24 cellular contexts compared by ENCODE assay signal in the genomic region with DNA sequence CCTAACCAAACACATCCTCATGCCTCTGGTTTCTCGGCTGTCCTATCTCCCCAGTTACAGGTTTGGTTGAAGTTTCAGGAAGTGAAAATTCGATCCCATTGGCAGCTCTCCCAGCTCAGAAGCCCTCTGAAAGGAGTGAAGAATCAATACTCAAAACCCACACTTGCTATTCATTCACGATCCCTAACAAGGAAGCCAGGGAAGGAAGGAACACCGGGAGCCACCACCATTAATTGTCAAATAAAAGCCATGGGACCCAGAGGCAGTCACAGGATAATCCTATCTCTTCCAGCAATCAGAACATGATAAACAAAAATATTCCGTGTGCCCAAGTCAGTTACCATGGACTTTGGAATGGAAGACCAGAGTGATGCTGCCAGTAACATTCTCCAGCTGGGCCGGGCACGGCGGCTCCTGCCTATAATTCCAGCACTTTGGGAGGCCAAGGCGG. TPM values are rescaled to one million over a fixed set of nuclear protein-coding genes. Genes with fewer than 3 reads are reported as not detected.
DNase-seq lines count a peak whose midpoint lies in the region; ATAC-seq and TF ChIP-seq lines count a peak whose summit lies in the region.
"Had no signal": no experiment of that assay in that cellular context is flagged by ENCODE, and none has a peak within 500 bp of the region (broad histone marks: within the 10 kb centered on the region; RNA-seq: fewer than 3 reads in every experiment).

No MANE protein-coding gene starts in this region.

- H3K4me2 ChIP-seq in PC-3 (ENCODE audit: low read length): peak overlapping the region; percentile 40

- no peak overlapping the region for H3K9ac ChIP-seq in PC-3 (ENCODE audit: low read length)

- H3K9me2 ChIP-seq in PC-3 (replicated peaks; ENCODE audit: low read length): no peaks in the 10 kb centered on the region

- ATAC-seq in PC-3: no peak
- ATAC-seq in left colon: peak; percentile 62
- ATAC-seq: activated CD4-positive, CD25-positive, alpha-beta regulatory T cell treated with anti-CD3 and anti-CD28 coated beads, Interleukin-2, amount 50 U/mL, for 24 hours; gastroesophageal sphincter; stimulated activated naive CD8-positive, alpha-beta T cell treated with anti-CD3 and anti-CD28 coated beads, Interleukin-15, amount 100 ng/mL, for 72 hours; upper lobe of right lung had no signal

- TF ChIP-seq CTCF in PC-3 (conservative IDR thresholded peaks at IDR 0.05; ENCODE audit: low read depth, low read length) (no peak), stomach (IDR thresholded peaks at IDR 0.05) (no peak), A673 (conservative IDR thresholded peaks at IDR 0.05; ENCODE audit: low read depth, low read length) (no peak)

- H4K20me1 ChIP-seq in PC-3 (ENCODE audit: low read length): no peaks in the 10 kb centered on the region

- H3K4me3 ChIP-seq in PC-3 (ENCODE audit: low read length): no peak overlapping the region
- H3K4me3 ChIP-seq in stomach: peak overlapping the region in 3 of 4 donors; percentile 2 to 29 (median 13)
- H3K4me3 ChIP-seq in A673 (ENCODE audit: low read depth, low read length, poor library complexity, severe bottlenecking): no peak overlapping the region
- H3K4me3 ChIP-seq: gastroesophageal sphincter, spleen, upper lobe of right lung had no signal

- intact Hi-C loops in PC-3 (cut with micrococcal nuclease) (loop anchor here (5.0 to 10.0 kb wide), 2 partner anchors 111 to 174 kb away; no protein-coding TSS in a partner anchor), left colon (cut with DNase I, micrococcal nuclease) (no loop called here), stomach (cut with DNase I; ENCODE audit: low total_unique reads) (no loop called here), A673 (cut with micrococcal nuclease; ENCODE audit: unreplicated experiment) (no loop called here)

- 21 to 51% (median 34%) methylated on average over 9 of the region's 9 CpGs for whole genome bisulfite sequencing in stomach, 5 donors

- H3K36me3 ChIP-seq in PC-3 (ENCODE audit: low read depth, low read length) (no peaks in the 10 kb centered on the region), stomach (peaks cover 0 to 5% (median 0%) of the 10 kb centered on the region in 4 donors), A673 (ENCODE audit: insufficient read depth, low read length, poor library complexity, severe bottlenecking) (no peaks in the 10 kb centered on the region)
- H3K36me3 ChIP-seq: BE2C, gastroesophageal sphincter, spleen, upper lobe of right lung had no signal

- DNase-seq in NCI-H1092 treated with DMSO at 0.1 percent for 48 hours (lab: John Stamatoyannopoulos, UW): peak; percentile 18
- DNase-seq in NCI-H1092 (lab: John Stamatoyannopoulos, UW): no peak
- no peak for DNase-seq in PC-3
- DNase-seq in left colon: peak; percentile 63 to 77
- DNase-seq in stomach: peak; percentile 74
- no peak for DNase-seq in A673 (ENCODE audit: low spot score)
- DNase-seq in cerebellar cortex (ENCODE audit: low spot score): no peak
- no peak for DNase-seq in pons (ENCODE audit: low spot score)
- DNase-seq: activated naive CD4-positive, alpha-beta T cell treated with Interleukin-2 at 50 U/mL for 16 hours; activated T-cell treated with anti-CD3 and anti-CD28 coated beads, Interleukin-2, amount 50 U/mL, for 24 hours; amniotic stem cell; BE2C; caudate nucleus; NCI-H1417 treated with DMSO at 0.1 percent for 48 hours; NCI-H510A; spleen; stimulated activated CD4-positive, alpha-beta T cell treated with anti-CD3 and anti-CD28 coated beads, Interleukin-4, amount 100 ng/mL, for 24 hours; stimulated activated naive CD8-positive, alpha-beta T cell treated with anti-CD3 and anti-CD28 coated beads, Interleukin-15, amount 100 ng/mL, for 72 hours; upper lobe of right lung had no signal

- TF ChIP-seq POLR2A in stomach (IDR thresholded peaks at IDR 0.05): no peak

- H3K27ac ChIP-seq in PC-3 (ENCODE audit: low read length) (peak overlapping the region; percentile 21), stomach (peak overlapping the region; percentile 71 to 97 (median 91)), A673 (ENCODE audit: low read depth, low read length, poor library complexity, severe bottlenecking) (no peak overlapping the region)
- H3K27ac ChIP-seq: gastroesophageal sphincter, spleen, upper lobe of right lung had no signal

- POLR2A ChIA-PET in PC-3 (lab: Charles Lee; ENCODE audit: unreplicated experiment): interaction anchor here (1.5 kb wide), 1 partner anchor 79 kb away, joined by 5 read pairs; no protein-coding TSS in a partner anchor
- POLR2A ChIA-PET in A673 (lab: Charles Lee; ENCODE audit: low non-redundant PET): no interaction called here

- H3K9me3 ChIP-seq in PC-3 (ENCODE audit: low read length) (no peaks in the 10 kb centered on the region), stomach (no peaks in the 10 kb centered on the region), A673 (ENCODE audit: low read depth, low read length, poor library complexity, severe bottlenecking) (no peaks in the 10 kb centered on the region)
- H3K9me3 ChIP-seq: BE2C, gastroesophageal sphincter, spleen, upper lobe of right lung had no signal

- no peak for TF ChIP-seq EP300 in stomach (IDR thresholded peaks at IDR 0.05)

- no peaks in the 10 kb centered on the region for H3F3A ChIP-seq in PC-3 (ENCODE audit: low read length, unreplicated experiment)

- no peaks in the 10 kb centered on the region for H3K27me3 ChIP-seq in PC-3 (ENCODE audit: low read length)
- H3K27me3 ChIP-seq in stomach: peaks cover 0 to 25% (median 0%) of the 10 kb centered on the region in 3 donors
- H3K27me3 ChIP-seq in A673 (replicated peaks; ENCODE audit: insufficient read depth, low read depth, low read length, poor library complexity): peaks cover 14% of the 10 kb centered on the region
- H3K27me3 ChIP-seq: BE2C had no signal

- no peak overlapping the region for H2AFZ ChIP-seq in PC-3 (ENCODE audit: low read length)

- BruUV-seq in PC-3 (replicated peaks; lab: Mats Ljungman, UMichigan): no TSS peak
- BruUV-seq in A673 (replicated peaks; lab: Mats Ljungman, UMichigan): no TSS peak

- peaks cover 31% of the 10 kb centered on the region for H3K4me1 ChIP-seq in PC-3 (ENCODE audit: insufficient read depth, low read length)
- peaks cover 7 to 57% (median 48%) of the 10 kb centered on the region in 4 donors for H3K4me1 ChIP-seq in stomach
- no peaks in the 10 kb centered on the region for H3K4me1 ChIP-seq in A673 (ENCODE audit: insufficient read depth, low read length, poor library complexity, severe bottlenecking)
- H3K4me1 ChIP-seq: BE2C, gastroesophageal sphincter, spleen had no signal

- peaks cover 3% of the 10 kb centered on the region for H3K79me2 ChIP-seq in PC-3 (ENCODE audit: low read length)

- CTCF ChIA-PET in PC-3 (lab: Charles Lee) (no interaction called here), A673 (lab: Charles Lee) (no interaction called here)

RNA-seq across cellular contexts. Expression of a gene that starts 7.0 kb away (rescaled TPM):
- total RNA-seq in PC-3 (2014; rRNA removed) (9.3 and 15.8 TPM in 2 replicates), left colon (100 to 1,000 TPM; 471 to 667 TPM), stomach (100 to 1,000 TPM; 102 to 554 (median 195) TPM), A673 (2021) (not detected in 2 replicates)
- 100 to 1,000 TPM in 1 of 3 donors, 10 to 100 TPM in 2; 58.2 to 106 (median 59.2) TPM for polyA plus RNA-seq in stomach
- total RNA-seq: A172, G401, neural crest cell had no signal

Comparison
In these comparisons a context has a peak if more than half of its experiments do, and no peak if none do; other contexts are left out.
1. DNase-seq: peak in NCI-H1092 treated with DMSO at 0.1 percent for 48 hours (single experiment), left colon (2 of 2) and stomach (single experiment); none in NCI-H1092 (single experiment), PC-3 (single experiment), A673 (single experiment), cerebellar cortex (single experiment) and pons (single experiment).
2. H3K4me3 ChIP-seq: peak in stomach (3 of 4); none in PC-3 (single experiment) and A673 (single experiment).
3. RNA of a gene that starts 7.0 kb away (total RNA-seq): 471 to 667 TPM in left colon, 102 to 554 TPM in stomach and 9.3 to 15.8 TPM in PC-3; not detected in A673; every median in the first group is over 10 times any median in the second.